10 cellular contexts compared by ENCODE assay signal in genomic region chrX:40132751-40133150, GRCh38. TPM values are rescaled to one million over a fixed set of nuclear protein-coding genes. Genes with fewer than 3 reads are reported as not detected.
DNase-seq lines count a peak whose midpoint lies in the region; ATAC-seq lines count a peak whose summit lies in the region.
"Had no signal": no experiment of that assay in that cellular context is flagged by ENCODE, and none has a peak within 500 bp of the region (broad histone marks: within the 10 kb centered on the region; RNA-seq: fewer than 3 reads in every experiment).

No MANE protein-coding gene starts in this region.

- no peaks in the 10 kb centered on the region for H3K9me3 ChIP-seq in muscle layer of duodenum (ENCODE audit: control insufficient read depth in 1 of 2, low read length in 2 of 2)

- H3K27ac ChIP-seq in muscle layer of duodenum (ENCODE audit: low read length): peak overlapping the region; percentile 31
- H3K27ac ChIP-seq: parathyroid adenoma had no signal

- no peaks in the 10 kb centered on the region for H3K27me3 ChIP-seq in muscle layer of duodenum (ENCODE audit: low read depth, low read length)

- no peaks in the 10 kb centered on the region for H3K36me3 ChIP-seq in muscle layer of duodenum (ENCODE audit: control insufficient read depth in 1 of 2, insufficient read depth in 2 of 2, low read length in 2 of 2)

- ATAC-seq in esophagus mucosa: peak; percentile 84
- ATAC-seq in GM19452 (IDR thresholded peaks at IDR 0.05; ENCODE audit: unreplicated experiment): no peak
- no peak for ATAC-seq in GM21381 (IDR thresholded peaks at IDR 0.05; ENCODE audit: unreplicated experiment)
- no peak for ATAC-seq in stimulated activated naive CD8-positive, alpha-beta T cell treated with anti-CD3 and anti-CD28 coated beads, Interleukin-15, Interleukin-2, amounts not matched to agents 100 U/mL and 50 U/mL, for 24 hours
- no peak for ATAC-seq in HG03469 (IDR thresholded peaks at IDR 0.05; ENCODE audit: unreplicated experiment)

- no peaks in the 10 kb centered on the region for H3K4me1 ChIP-seq in muscle layer of duodenum (ENCODE audit: control insufficient read depth in 1 of 2, insufficient read depth in 2 of 2, low read length in 2 of 2)
- H3K4me1 ChIP-seq: parathyroid adenoma had no signal

- DNase-seq in A172 (ENCODE audit: low spot score) (peak; percentile 85), OCI-M1 (lab: John Stamatoyannopoulos, UW) (peak; percentile 35)
- no peak for DNase-seq in stimulated activated naive CD8-positive, alpha-beta T cell treated with anti-CD3 and anti-CD28 coated beads, Interleukin-15, Interleukin-2, amounts not matched to agents 100 U/mL and 50 U/mL, for 24 hours
- DNase-seq: AML-193 had no signal

- no peak overlapping the region for H3K4me3 ChIP-seq in muscle layer of duodenum (ENCODE audit: low read depth in 1 of 2, low read length in 2 of 2)

RNA-seq across cellular contexts. Expression of gene BCOR, which starts 35.0 kb away (rescaled TPM):
- 10.9 and 20.5 TPM in 2 replicates for total RNA-seq in A172 (2014; rRNA removed; shearing (Covaris generic))
- 16.2 TPM for total RNA-seq in esophagus mucosa
